16 cellular contexts compared by ENCODE assay signal in the genomic region with DNA sequence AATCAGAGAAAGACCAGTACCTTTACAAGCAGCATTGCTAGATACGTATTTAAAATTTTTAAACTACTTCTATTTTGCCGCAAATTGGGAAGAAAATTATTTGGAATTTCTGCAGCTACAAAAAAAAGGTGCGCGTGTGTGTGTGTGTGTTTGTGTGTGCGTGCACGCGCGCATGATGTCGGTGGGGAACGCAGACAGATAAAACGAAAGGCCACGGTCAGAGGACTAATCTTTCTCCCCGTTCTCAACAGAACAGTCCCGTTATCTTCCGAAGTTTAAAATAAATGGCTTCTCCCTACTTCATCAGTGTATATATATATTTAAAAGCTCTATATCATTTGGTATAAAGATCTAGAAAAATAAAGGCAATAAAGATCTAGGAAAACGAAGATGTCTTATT. TPM values are rescaled to one million over a fixed set of nuclear protein-coding genes. Genes with fewer than 3 reads are reported as not detected.
A peak's percentile ranks its signal among the peaks of the same experiment; 100 is the strongest.
DNase-seq lines count a peak whose midpoint lies in the region; ATAC-seq and TF ChIP-seq lines count a peak whose summit lies in the region.
"Had no signal": no experiment of that assay in that cellular context is flagged by ENCODE, and none has a peak within 500 bp of the region (broad histone marks: within the 10 kb centered on the region; RNA-seq: fewer than 3 reads in every experiment).

No MANE protein-coding gene starts in this region.

- peak overlapping the region; percentile 62 for H3K4me3 ChIP-seq in fibroblast of pulmonary artery (replicated peaks; ENCODE audit: low read depth, low read length)
- peak overlapping the region in 2 of 4 donors; percentile 53 to 56 for H3K4me3 ChIP-seq in esophagus muscularis mucosa
- H3K4me3 ChIP-seq: A549 had no signal

- no peak for DNase-seq in activated CD8-positive, alpha-beta memory T cell treated with anti-CD3 and anti-CD28 coated beads, Interleukin-2, amount 10 ng/mL, durations not matched to agents 7 days and 5 days
- DNase-seq in activated CD8-positive, alpha-beta memory T cell treated with anti-CD3 and anti-CD28 coated beads, Interleukin-2, amount 50 U/mL, for 48 hours, result no peak
- DNase-seq in T-cell (no peak), fibroblast of pulmonary artery (ENCODE audit: low read depth) (no peak), retina (peak; percentile 60), hippocampal formation (lab: John Stamatoyannopoulos, UW) (no peak), globus pallidus (ENCODE audit: low spot score) (no peak), esophagus muscularis mucosa (ENCODE audit: extremely low spot score) (no peak)
- DNase-seq: DMS153, head of caudate nucleus, NCI-H1048, occipital lobe, substantia nigra, WERI-Rb-1 had no signal

- 88% methylated on average over 16 of the region's 16 CpGs for WGBS in esophagus muscularis mucosa

- peak overlapping the region; percentile 68 for H3K4me3 Mint-ChIP-seq in activated CD8-positive, alpha-beta memory T cell treated with anti-CD3 and anti-CD28 coated beads, Interleukin-2, amount 10 ng/mL, durations not matched to agents 7 days and 5 days
- peak overlapping the region; percentile 71 to 81 (median 71) for H3K4me3 Mint-ChIP-seq in T-cell

- H3K4me1 Mint-ChIP-seq in activated CD8-positive, alpha-beta memory T cell treated with anti-CD3 and anti-CD28 coated beads, Interleukin-2, amount 10 ng/mL, durations not matched to agents 7 days and 5 days, result peaks cover 18% of the 10 kb centered on the region
- H3K4me1 Mint-ChIP-seq in T-cell, result peaks cover 19 to 20% (median 20%) of the 10 kb centered on the region in 3 donors

- intact Hi-C loops in esophagus muscularis mucosa (cut with DNase I), result no loop called here

- POLR2A ChIA-PET in T-cell (lab: Charles Lee), result no interaction called here

- TF ChIP-seq EP300 in esophagus muscularis mucosa (IDR thresholded peaks at IDR 0.05), result no peak

- H3K27ac Mint-ChIP-seq in activated CD8-positive, alpha-beta memory T cell treated with anti-CD3 and anti-CD28 coated beads, Interleukin-2, amount 10 ng/mL, durations not matched to agents 7 days and 5 days, result no peak overlapping the region
- no peak overlapping the region for H3K27ac Mint-ChIP-seq in T-cell

- no peaks in the 10 kb centered on the region for H3K9me3 ChIP-seq in esophagus muscularis mucosa
- H3K9me3 ChIP-seq: A549 had no signal

- H3K27me3 ChIP-seq in esophagus muscularis mucosa, result peaks cover 0 to 3% (median 0%) of the 10 kb centered on the region in 4 donors

- ATAC-seq in activated CD8-positive, alpha-beta memory T cell treated with anti-CD3 and anti-CD28 coated beads, Interleukin-2, amount 10 ng/mL, durations not matched to agents 7 days and 5 days, result no peak
- ATAC-seq in T-cell (replicated peaks in 1 of 4), result no peak
- ATAC-seq: A549 had no signal

- CTCF ChIA-PET in activated CD8-positive, alpha-beta memory T cell treated with anti-CD3 and anti-CD28 coated beads, Interleukin-2, amount 10 ng/mL, durations not matched to agents 7 days and 5 days (lab: Charles Lee), result no interaction called here
- CTCF ChIA-PET in T-cell (lab: Charles Lee), result interaction anchor here in 1 of 2 donors (0.7 kb wide), 1 partner anchor 46 kb away, joined by 3 read pairs; no protein-coding TSS in a partner anchor

- H3K27ac ChIP-seq in esophagus muscularis mucosa (replicated peaks in 1 of 4), result no peak overlapping the region
- H3K27ac ChIP-seq: A549, WERI-Rb-1 had no signal

- TF ChIP-seq CTCF in fibroblast of pulmonary artery (IDR thresholded peaks at IDR 0.05; ENCODE audit: low read length, missing control alignments) (no peak), esophagus muscularis mucosa (IDR thresholded peaks at IDR 0.05) (no peak)

- peaks cover 1% of the 10 kb centered on the region for H3K36me3 Mint-ChIP-seq in activated CD8-positive, alpha-beta memory T cell treated with anti-CD3 and anti-CD28 coated beads, Interleukin-2, amount 10 ng/mL, durations not matched to agents 7 days and 5 days
- H3K36me3 Mint-ChIP-seq in T-cell, result no peaks in the 10 kb centered on the region

- no peak for TF ChIP-seq POLR2A in esophagus muscularis mucosa (IDR thresholded peaks at IDR 0.05; ENCODE audit: low read depth)

- no peaks in the 10 kb centered on the region for H3K36me3 ChIP-seq in esophagus muscularis mucosa
- H3K36me3 ChIP-seq: WERI-Rb-1 had no signal

- peaks cover 0 to 17% (median 16%) of the 10 kb centered on the region in 4 donors for H3K4me1 ChIP-seq in esophagus muscularis mucosa

- H3K27me3 Mint-ChIP-seq in activated CD8-positive, alpha-beta memory T cell treated with anti-CD3 and anti-CD28 coated beads, Interleukin-2, amount 10 ng/mL, durations not matched to agents 7 days and 5 days, result peaks cover 74% of the 10 kb centered on the region
- peaks cover 31 to 51% of the 10 kb centered on the region in 2 donors for H3K27me3 Mint-ChIP-seq in T-cell

- no peaks in the 10 kb centered on the region for H3K9me3 Mint-ChIP-seq in activated CD8-positive, alpha-beta memory T cell treated with anti-CD3 and anti-CD28 coated beads, Interleukin-2, amount 10 ng/mL, durations not matched to agents 7 days and 5 days (ENCODE audit: low read depth)
- no peaks in the 10 kb centered on the region for H3K9me3 Mint-ChIP-seq in T-cell

RNA-seq across cellular contexts. Expression of a gene that starts 1.6 kb away (rescaled TPM):
- under 1 TPM in 1 of 2 experiments, not detected in 1; 0.20 TPM for total RNA-seq in activated CD8-positive, alpha-beta memory T cell treated with anti-CD3 and anti-CD28 coated beads, Interleukin-2, amount 10 ng/mL, durations not matched to agents 7 days and 5 days
- total RNA-seq in T-cell (under 1 TPM in 4 of 5 donors, not detected in 1; 0.25 to 0.61 (median 0.39) TPM), esophagus muscularis mucosa (1 to 10 TPM; 2.0 to 4.3 (median 3.4) TPM)
- total RNA-seq: smooth muscle cell had no signal

RNA-seq across cellular contexts. Expression of a gene that starts 22.9 kb away (rescaled TPM):
- 10 to 100 TPM; 50.0 to 70.8 TPM for total RNA-seq in activated CD8-positive, alpha-beta memory T cell treated with anti-CD3 and anti-CD28 coated beads, Interleukin-2, amount 10 ng/mL, durations not matched to agents 7 days and 5 days
- total RNA-seq in T-cell, result 10 to 100 TPM; 45.1 to 64.0 (median 50.7) TPM
- total RNA-seq in esophagus muscularis mucosa, result 10 to 100 TPM; 21.0 to 32.1 (median 25.3) TPM

RNA-seq across cellular contexts. Expression of a gene that starts 23.8 kb away (rescaled TPM):
- total RNA-seq in activated CD8-positive, alpha-beta memory T cell treated with anti-CD3 and anti-CD28 coated beads, Interleukin-2, amount 10 ng/mL, durations not matched to agents 7 days and 5 days, result 10 to 100 TPM; 32.2 to 34.9 TPM
- 10 to 100 TPM; 19.6 to 29.1 (median 26.8) TPM for total RNA-seq in T-cell
- total RNA-seq in esophagus muscularis mucosa, result 10 to 100 TPM; 45.7 to 52.8 (median 50.8) TPM
